10 cellular contexts compared by ENCODE assay signal in the genomic region with DNA sequence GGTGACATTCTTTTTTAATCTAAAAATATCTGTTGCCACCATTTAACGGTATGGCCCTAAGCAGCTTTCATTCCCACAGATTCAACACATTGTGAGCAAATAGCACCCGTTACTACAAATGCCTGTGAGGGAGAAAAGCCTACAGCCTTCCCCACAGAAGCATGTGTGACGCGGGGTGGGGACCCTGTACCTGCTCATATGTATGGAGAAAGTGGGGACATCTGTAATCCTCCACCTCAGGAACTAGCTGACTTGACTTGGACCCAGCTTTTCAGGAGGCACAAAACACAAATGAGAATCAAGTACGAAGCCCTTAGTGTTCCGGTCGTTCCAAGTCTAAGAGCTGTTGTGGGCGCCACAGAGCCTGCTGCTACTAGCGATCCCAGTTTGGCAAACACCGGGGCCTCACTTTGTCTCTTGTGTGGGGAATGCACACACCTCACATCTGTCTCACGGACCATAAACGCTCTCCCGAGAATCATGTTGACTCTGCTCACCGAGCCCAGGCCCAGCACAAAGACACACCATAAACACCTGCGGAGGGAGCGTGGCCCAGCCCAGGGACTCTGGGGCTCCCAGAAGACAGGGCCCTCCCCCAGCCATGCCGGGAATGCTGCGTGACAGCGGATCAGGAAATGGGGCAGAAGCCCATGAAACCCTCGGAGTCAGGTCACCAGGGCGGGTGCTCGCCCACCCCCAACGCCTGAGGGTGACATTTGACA. TPM values are rescaled to one million over a fixed set of nuclear protein-coding genes. Genes with fewer than 3 reads are reported as not detected.
DNase-seq lines count a peak whose midpoint lies in the region; FAIRE-seq and TF ChIP-seq lines count a peak whose summit lies in the region.
"Had no signal": no experiment of that assay in that cellular context is flagged by ENCODE, and none has a peak within 500 bp of the region (broad histone marks: within the 10 kb centered on the region; RNA-seq: fewer than 3 reads in every experiment).

No MANE protein-coding gene starts in this region.

- TF ChIP-seq CTCF in HEK293 (tag by site-specific recombination; IDR thresholded peaks at IDR 0.05): no peak

- H3K27ac ChIP-seq in HEK293 (ENCODE audit: extremely low read depth, low read depth, low read length): no peak overlapping the region
- H3K27ac ChIP-seq in small intestine (ENCODE audit: low read depth in 1 of 2, low read length in 1 of 2): peak overlapping the region in 1 of 2 donors; percentile 60

- no peaks in the 10 kb centered on the region for H3K27me3 ChIP-seq in small intestine (ENCODE audit: control insufficient read depth in 2 of 2, insufficient read depth in 2 of 2, low read length in 2 of 2)

- H3K9me3 ChIP-seq in HEK293 (ENCODE audit: control insufficient read depth, insufficient read depth, low read depth, low read length): no peaks in the 10 kb centered on the region
- H3K9me3 ChIP-seq in small intestine (ENCODE audit: control insufficient read depth, low read depth): no peaks in the 10 kb centered on the region

- POLR2A ChIA-PET in HEK293 (lab: Yijun Ruan, JAX): no interaction called here

- no peak overlapping the region for H3K4me3 ChIP-seq in HEK293 (ENCODE audit: low read depth, low read length)
- H3K4me3 ChIP-seq in small intestine (ENCODE audit: low read depth in 1 of 2, low read length in 2 of 2): no peak overlapping the region

- DNase-seq in NCI-H2171 (lab: John Stamatoyannopoulos, UW) (peak; percentile 42), iPS-NIHi7 (ENCODE audit: extremely low spot score) (peak; percentile 38), small intestine (peak; percentile 67), activated gamma-delta T cell treated with Interleukin-2 at 50 U/mL for 16 hours (no peak), NCI-H1436 treated with DMSO at 0.1 percent for 48 hours (lab: John Stamatoyannopoulos, UW) (no peak), cerebellar cortex (ENCODE audit: low spot score) (no peak)
- DNase-seq: CD4-positive, alpha-beta memory T cell; Karpas-422 had no signal

- 36 to 59% (median 54%) methylated on average over 23 of the region's 23 CpGs for WGBS in small intestine, 3 donors

- H3K36me3 ChIP-seq in HEK293 (ENCODE audit: control insufficient read depth in 2 of 2, insufficient read depth in 1 of 2, low read length in 2 of 2) (no peaks in the 10 kb centered on the region), small intestine (ENCODE audit: control insufficient read depth in 2 of 2, insufficient read depth in 2 of 2, low read length in 2 of 2) (no peaks in the 10 kb centered on the region)

- FAIRE-seq in small intestine (lab: Jason Lieb, UNC): no peak
- FAIRE-seq: islet of Langerhans had no signal

- CTCF ChIA-PET in HEK293 (lab: Yijun Ruan, JAX): interaction anchor here (0.7 kb wide), 1 partner anchor 113 kb away, joined by 3 read pairs; no protein-coding TSS in a partner anchor

- no peaks in the 10 kb centered on the region for H3K4me1 ChIP-seq in HEK293 (ENCODE audit: control insufficient read depth, insufficient read depth, low read length)
- peaks cover 0 to 2% of the 10 kb centered on the region in 2 donors for H3K4me1 ChIP-seq in small intestine (ENCODE audit: control insufficient read depth in 2 of 2, insufficient read depth in 1 of 2, low read depth in 1 of 2, low read length in 1 of 2)

TF ChIP-seq in HEK293, 187 proteins besides CTCF, POLR2A, EP300 and RAD21:
- TF ChIP-seq BCL11B (tag by site-specific recombination; IDR thresholded peaks at IDR 0.05; ENCODE audit: low read depth): no peak
- no peak for TF ChIP-seq ZNF660 (tag by site-specific recombination; IDR thresholded peaks at IDR 0.05)
- peak; percentile 24; the same call in 1 of the 2 replicates for TF ChIP-seq TRIM28 (IDR thresholded peaks at IDR 0.05; ENCODE audit: borderline replicate concordance, low read length)
- no peak for TF ChIP-seq ZBTB8A (tag by site-specific recombination; IDR thresholded peaks at IDR 0.05)
- TF ChIP-seq ZNF560 (tag by site-specific recombination; IDR thresholded peaks at IDR 0.05; ENCODE audit: borderline replicate concordance): no peak
- no peak for TF ChIP-seq ZNF169 (tag by site-specific recombination; IDR thresholded peaks at IDR 0.05)
- peak; percentile 48 for TF ChIP-seq ZIC2 (tag by site-specific recombination; IDR thresholded peaks at IDR 0.05)
- no peak for TF ChIP-seq ZNF391 (tag by site-specific recombination; IDR thresholded peaks at IDR 0.05; ENCODE audit: borderline replicate concordance, low read depth)
- TF ChIP-seq SCRT2 (tag by site-specific recombination; IDR thresholded peaks at IDR 0.05): peak; percentile 40; the same call in 1 of the 2 replicates
- TF ChIP-seq, protein P1, sequence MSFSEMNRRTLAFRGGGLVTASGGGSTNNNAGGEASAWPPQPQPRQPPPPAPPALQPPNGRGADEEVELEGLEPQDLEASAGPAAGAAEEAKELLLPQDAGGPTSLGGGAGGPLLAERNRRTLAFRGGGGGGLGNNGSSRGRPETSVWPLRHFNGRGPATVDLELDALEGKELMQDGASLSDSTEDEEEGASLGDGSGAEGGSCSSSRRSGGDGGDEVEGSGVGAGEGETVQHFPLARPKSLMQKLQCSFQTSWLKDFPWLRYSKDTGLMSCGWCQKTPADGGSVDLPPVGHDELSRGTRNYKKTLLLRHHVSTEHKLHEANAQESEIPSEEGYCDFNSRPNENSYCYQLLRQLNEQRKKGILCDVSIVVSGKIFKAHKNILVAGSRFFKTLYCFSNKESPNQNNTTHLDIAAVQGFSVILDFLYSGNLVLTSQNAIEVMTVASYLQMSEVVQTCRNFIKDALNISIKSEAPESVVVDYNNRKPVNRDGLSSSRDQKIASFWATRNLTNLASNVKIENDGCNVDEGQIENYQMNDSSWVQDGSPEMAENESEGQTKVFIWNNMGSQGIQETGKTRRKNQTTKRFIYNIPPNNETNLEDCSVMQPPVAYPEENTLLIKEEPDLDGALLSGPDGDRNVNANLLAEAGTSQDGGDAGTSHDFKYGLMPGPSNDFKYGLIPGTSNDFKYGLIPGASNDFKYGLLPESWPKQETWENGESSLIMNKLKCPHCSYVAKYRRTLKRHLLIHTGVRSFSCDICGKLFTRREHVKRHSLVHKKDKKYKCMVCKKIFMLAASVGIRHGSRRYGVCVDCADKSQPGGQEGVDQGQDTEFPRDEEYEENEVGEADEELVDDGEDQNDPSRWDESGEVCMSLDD (tag by site-specific recombination; IDR thresholded peaks at IDR 0.05): no peak
- TF ChIP-seq, protein P2, sequence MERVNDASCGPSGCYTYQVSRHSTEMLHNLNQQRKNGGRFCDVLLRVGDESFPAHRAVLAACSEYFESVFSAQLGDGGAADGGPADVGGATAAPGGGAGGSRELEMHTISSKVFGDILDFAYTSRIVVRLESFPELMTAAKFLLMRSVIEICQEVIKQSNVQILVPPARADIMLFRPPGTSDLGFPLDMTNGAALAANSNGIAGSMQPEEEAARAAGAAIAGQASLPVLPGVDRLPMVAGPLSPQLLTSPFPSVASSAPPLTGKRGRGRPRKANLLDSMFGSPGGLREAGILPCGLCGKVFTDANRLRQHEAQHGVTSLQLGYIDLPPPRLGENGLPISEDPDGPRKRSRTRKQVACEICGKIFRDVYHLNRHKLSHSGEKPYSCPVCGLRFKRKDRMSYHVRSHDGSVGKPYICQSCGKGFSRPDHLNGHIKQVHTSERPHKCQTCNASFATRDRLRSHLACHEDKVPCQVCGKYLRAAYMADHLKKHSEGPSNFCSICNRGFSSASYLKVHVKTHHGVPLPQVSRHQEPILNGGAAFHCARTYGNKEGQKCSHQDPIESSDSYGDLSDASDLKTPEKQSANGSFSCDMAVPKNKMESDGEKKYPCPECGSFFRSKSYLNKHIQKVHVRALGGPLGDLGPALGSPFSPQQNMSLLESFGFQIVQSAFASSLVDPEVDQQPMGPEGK (tag by site-specific recombination; IDR thresholded peaks at IDR 0.05): no peak
- TF ChIP-seq ZNF621 (tag by site-specific recombination; IDR thresholded peaks at IDR 0.05): no peak

RNA-seq across cellular contexts. Expression of a gene that starts 21.6 kb away (rescaled TPM):
- polyA plus RNA-seq in small intestine: 10 to 100 TPM in 1 of 3 donors, 1 to 10 TPM in 1, under 1 TPM in 1; 0.81 to 16.5 (median 1.8) TPM

RNA-seq across cellular contexts. Expression of a gene that starts 37.2 kb away (rescaled TPM):
- 10 to 100 TPM in 2 of 3 donors, 1 to 10 TPM in 1; 6.5 to 11.0 (median 10.2) TPM for polyA plus RNA-seq in small intestine

Comparison
In these comparisons a context has a peak if more than half of its experiments do, and no peak if none do; other contexts are left out.
1. DNase-seq: peak in NCI-H2171 (single experiment), iPS-NIHi7 (single experiment) and small intestine (single experiment); none in activated gamma-delta T cell treated with Interleukin-2 at 50 U/mL for 16 hours (single experiment), NCI-H1436 treated with DMSO at 0.1 percent for 48 hours (single experiment) and cerebellar cortex (single experiment).